Comparison of ENCODE assay signal across 16 cellular contexts in genomic region chr6:19608546-19608945, GRCh38.
DNase-seq lines count a peak whose midpoint lies in the region; ATAC-seq, FAIRE-seq and TF ChIP-seq lines count a peak whose summit lies in the region.
"Had no signal": no experiment of that assay in that cellular context is flagged by ENCODE, and none has a peak within 500 bp of the region (broad histone marks: within the 10 kb centered on the region; RNA-seq: fewer than 3 reads in every experiment).

No MANE protein-coding gene starts in this region.

- H3K36me3 ChIP-seq in GM23338 (ENCODE audit: insufficient read depth) (no peaks in the 10 kb centered on the region), IMR-90 (ENCODE audit: control insufficient read depth, insufficient read depth, low read length) (no peaks in the 10 kb centered on the region), K562 (ENCODE audit: control insufficient read depth, insufficient read depth, low read length) (no peaks in the 10 kb centered on the region)
- H3K36me3 ChIP-seq: HAP-1 had no signal

- TF ChIP-seq EP300 in K562 (IDR thresholded peaks at IDR 0.05; ENCODE audit: low read length) = no peak

- no peak overlapping the region for H3K4ac ChIP-seq in IMR-90 (ENCODE audit: low read depth, low read length)

- DNase-seq in NCI-H2196 (lab: John Stamatoyannopoulos, UW; ENCODE audit: unreplicated experiment) (peak; percentile 5), NCI-H2196 treated with DMSO at 0.1 percent for 48 hours (lab: John Stamatoyannopoulos, UW; ENCODE audit: unreplicated experiment) (no peak), GM23338 (ENCODE audit: low spot score) (no peak), IMR-90 (no peak), K562 (ENCODE audit: extremely low read depth in 1 of 4, low spot score in 3 of 4) (no peak), NK-92 (lab: John Stamatoyannopoulos, UW; ENCODE audit: unreplicated experiment) (no peak), NCI-H82 (lab: John Stamatoyannopoulos, UW) (no peak)
- no peak for DNase-seq in stimulated activated naive CD8-positive, alpha-beta T cell treated with anti-CD3 and anti-CD28 coated beads, Interleukin-15, Interleukin-2, amounts not matched to agents 100 U/mL and 50 U/mL, for 24 hours
- DNase-seq: AML-193; Caco-2; CD4-positive, alpha-beta T cell; GF-D8; KBM-7 had no signal

- H4K91ac ChIP-seq in IMR-90 (ENCODE audit: insufficient read depth, low read depth, low read length) = no peak overlapping the region

- no peak for TF ChIP-seq RAD21 in IMR-90 (IDR thresholded peaks at IDR 0.05; ENCODE audit: low read length)
- no peak for TF ChIP-seq RAD21 in K562 (CRISPR knock-in tag; conservative IDR thresholded peaks at IDR 0.05 in 1 of 2, IDR thresholded peaks at IDR 0.05 in 1 of 2)

- H2AK9ac ChIP-seq in IMR-90 (replicated peaks; ENCODE audit: low read depth, low read length, poor library complexity) = no peak overlapping the region

- BruUV-seq in IMR-90 (replicated peaks; lab: Mats Ljungman, UMichigan) = no TSS peak
- BruUV-seq in K562 (replicated peaks; lab: Mats Ljungman, UMichigan) = no TSS peak

- H2AFZ ChIP-seq in GM23338 = peak overlapping the region; percentile 66; the same call in 1 of the 2 replicates
- no peak overlapping the region for H2AFZ ChIP-seq in IMR-90 (replicated peaks; ENCODE audit: low read length, poor library complexity)
- H2AFZ ChIP-seq in K562 (ENCODE audit: low read depth, low read length) = no peak overlapping the region

- H3K23ac ChIP-seq in IMR-90 (ENCODE audit: low read depth, low read length) = no peak overlapping the region

- WGBS in IMR-90 (ENCODE audit: extremely low coverage in 2 of 2, insufficient read length in 1 of 2), 2 experiments = no CpG with 5 or more reads among the region's 1 CpG
- 0% methylated on average over 1 of the region's 1 CpG for WGBS in K562 (ENCODE audit: insufficient coverage, low coverage, missing lambda C conversion rate)

- H3K9me3 Mint-ChIP-seq in GM23338 = peaks cover 5% of the 10 kb centered on the region; the same call in 1 of the 3 replicates

- no peaks in the 10 kb centered on the region for H3K9me1 ChIP-seq in IMR-90 (ENCODE audit: insufficient read depth, low read length)
- H3K9me1 ChIP-seq in K562 (ENCODE audit: control insufficient read depth, insufficient read depth, low read length) = no peaks in the 10 kb centered on the region

- no peak overlapping the region for H3K56ac ChIP-seq in IMR-90 (ENCODE audit: extremely low read depth, insufficient read depth, low read length)

- FAIRE-seq in K562 (lab: Jason Lieb, UNC) = no peak
- FAIRE-seq: D721Med had no signal

- H3K4me1 Mint-ChIP-seq in GM23338 = peaks cover 4% of the 10 kb centered on the region

- H4K20me1 ChIP-seq in GM23338 (replicated peaks; ENCODE audit: insufficient read depth) = no peaks in the 10 kb centered on the region
- no peaks in the 10 kb centered on the region for H4K20me1 ChIP-seq in IMR-90 (ENCODE audit: insufficient read depth, low read length)
- H4K20me1 ChIP-seq in K562 (replicated peaks; ENCODE audit: control insufficient read depth, insufficient read depth, low read length) = no peaks in the 10 kb centered on the region

- H3K4me1 ChIP-seq in GM23338 (ENCODE audit: insufficient read depth) = no peaks in the 10 kb centered on the region
- H3K4me1 ChIP-seq in IMR-90 (ENCODE audit: control insufficient read depth, insufficient read depth, low read length) = no peaks in the 10 kb centered on the region
- H3K4me1 ChIP-seq in K562 (replicated peaks in 1 of 2; ENCODE audit: control insufficient read depth in 2 of 2, insufficient read depth in 2 of 2, low read length in 2 of 2) = no peaks in the 10 kb centered on the region
- H3K4me1 ChIP-seq: Caco-2, HAP-1 had no signal

- H3K36me3 Mint-ChIP-seq in GM23338 (ENCODE audit: low read depth) = peaks cover 3% of the 10 kb centered on the region; the same call in 2 of the 3 replicates

- no peak overlapping the region for H2BK20ac ChIP-seq in IMR-90 (ENCODE audit: low read depth, low read length)

- H3K14ac ChIP-seq in IMR-90 (replicated peaks; ENCODE audit: low read depth, low read length) = no peak overlapping the region

- H3K18ac ChIP-seq in IMR-90 (ENCODE audit: low read depth, low read length) = no peak overlapping the region

- TF ChIP-seq POLR2A in IMR-90 (IDR thresholded peaks at IDR 0.05; ENCODE audit: low read depth, low read length) (no peak), K562 (conservative IDR thresholded peaks at IDR 0.05) (no peak)

- no peak for TF ChIP-seq CTCF in GM23338 (conservative IDR thresholded peaks at IDR 0.05; ENCODE audit: low read depth in 2 of 2)
- TF ChIP-seq CTCF in IMR-90 (conservative IDR thresholded peaks at IDR 0.05; ENCODE audit: low read depth, low read length) = no peak
- TF ChIP-seq CTCF in K562 (IDR thresholded peaks at IDR 0.05 in 2 of 3, conservative IDR thresholded peaks at IDR 0.05 in 1 of 3; ENCODE audit: insufficient read depth in 2 of 3, low read depth in 1 of 3, low read length in 3 of 3) = no peak

- dilution Hi-C loops in IMR-90 (cut with HindIII; ENCODE audit: low sequenced_read_pairs, unreplicated experiment) = no loop called here

- H2BK15ac ChIP-seq in IMR-90 (ENCODE audit: low read depth, low read length) = no peak overlapping the region

- H4K5ac ChIP-seq in IMR-90 (ENCODE audit: low read depth, low read length) = no peak overlapping the region

- H3K79me2 ChIP-seq in GM23338 (replicated peaks; ENCODE audit: insufficient read depth) (no peaks in the 10 kb centered on the region), K562 (ENCODE audit: control insufficient read depth, insufficient read depth, low read length) (no peaks in the 10 kb centered on the region)

- in situ Hi-C loops in IMR-90 (cut with MboI; ENCODE audit: low sequenced_read_pairs) (no loop called here), K562 (cut with MboI) (no loop called here)

- POLR2A ChIA-PET in IMR-90 (lab: Charles Lee; ENCODE audit: unreplicated experiment) = no interaction called here
- POLR2A ChIA-PET in K562 (lab: Yijun Ruan, JAX) = no interaction called here

- H2BK120ac ChIP-seq in IMR-90 (ENCODE audit: low read depth, low read length) = no peak overlapping the region

- no peak overlapping the region for H3K9ac ChIP-seq in IMR-90 (ENCODE audit: low read depth, low read length)
- no peak overlapping the region for H3K9ac ChIP-seq in K562 (ENCODE audit: insufficient read depth in 1 of 2, low read depth in 2 of 2, low read length in 2 of 2)

- H3K79me1 ChIP-seq in IMR-90 (ENCODE audit: low read depth in 1 of 2, low read length in 2 of 2) = no peaks in the 10 kb centered on the region

- H3K9me3 ChIP-seq in IMR-90 (ENCODE audit: control insufficient read depth, insufficient read depth, low read length) (peaks cover 4% of the 10 kb centered on the region; the same call in 1 of the 2 replicates), K562 (replicated peaks; ENCODE audit: control insufficient read depth, insufficient read depth, low read depth, low read length) (no peaks in the 10 kb centered on the region)
- H3K9me3 ChIP-seq: Caco-2 had no signal

- no peak overlapping the region for H3K27ac ChIP-seq in GM23338 (ENCODE audit: low read depth)
- no peak overlapping the region for H3K27ac ChIP-seq in IMR-90 (ENCODE audit: insufficient read depth, low read length)
- no peak overlapping the region for H3K27ac ChIP-seq in K562 (ENCODE audit: extremely low read depth, low read depth, low read length)
- H3K27ac ChIP-seq: C4-2B had no signal

- CTCF ChIA-PET in IMR-90 (lab: Yijun Ruan, JAX) = no interaction called here
- CTCF ChIA-PET in K562 (lab: Yijun Ruan, JAX; ENCODE audit: low intra/inter-chr PET ratio) = no interaction called here

- H3K4me2 ChIP-seq in GM23338 = no peak overlapping the region
- H3K4me2 ChIP-seq in IMR-90 (ENCODE audit: low read depth, low read length) = no peak overlapping the region
- H3K4me2 ChIP-seq in K562 (ENCODE audit: insufficient read depth, low read length) = no peak overlapping the region

- ATAC-seq in GM23338 = no peak
- no peak for ATAC-seq in IMR-90 (ENCODE audit: low read depth)
- ATAC-seq in K562 = no peak
- no peak for ATAC-seq in stimulated activated naive CD8-positive, alpha-beta T cell treated with anti-CD3 and anti-CD28 coated beads, Interleukin-15, Interleukin-2, amounts not matched to agents 100 U/mL and 50 U/mL, for 24 hours

- peak overlapping the region; percentile 76 for H3K27ac Mint-ChIP-seq in GM23338
- H3K27ac Mint-ChIP-seq: CD4-positive, alpha-beta T cell had no signal

- no peak overlapping the region for H3K4me3 Mint-ChIP-seq in GM23338
- H3K4me3 Mint-ChIP-seq: CD4-positive, alpha-beta T cell had no signal

- H3F3A ChIP-seq in GM23338 (replicated peaks; ENCODE audit: low read depth) = no peaks in the 10 kb centered on the region

- no peak overlapping the region for H3K4me3 ChIP-seq in GM23338
- no peak overlapping the region for H3K4me3 ChIP-seq in IMR-90 (ENCODE audit: insufficient read depth, low read depth, low read length)
- H3K4me3 ChIP-seq in K562 = no peak overlapping the region
- H3K4me3 ChIP-seq: HAP-1 had no signal

- peaks cover 3% of the 10 kb centered on the region for H3K27me3 Mint-ChIP-seq in GM23338 (ENCODE audit: insufficient read depth, low read depth, poor library complexity)
- H3K27me3 Mint-ChIP-seq: CD4-positive, alpha-beta T cell had no signal

- H2AK5ac ChIP-seq in IMR-90 (ENCODE audit: low read depth, low read length) = no peak overlapping the region

- no peaks in the 10 kb centered on the region for H3K27me3 ChIP-seq in GM23338 (ENCODE audit: insufficient read depth)
- H3K27me3 ChIP-seq in IMR-90 (ENCODE audit: control insufficient read depth, insufficient read depth, low read length) = no peaks in the 10 kb centered on the region
- H3K27me3 ChIP-seq in K562 (ENCODE audit: control insufficient read depth in 2 of 2, insufficient read depth in 2 of 2, low read length in 2 of 2) = no peaks in the 10 kb centered on the region

- no peak overlapping the region for H4K8ac ChIP-seq in IMR-90 (ENCODE audit: low read depth in 2 of 2, low read length in 2 of 2)

- intact Hi-C loops in IMR-90 (cut with micrococcal nuclease) = no loop called here
- intact Hi-C loops in K562 (cut with micrococcal nuclease) = no loop called here

- H3K9me2 ChIP-seq in GM23338 (ENCODE audit: insufficient read depth) = 0 out of 2 replicates have a peak, but pooled peaks cover 17% of the 10 kb centered on the region

- no peak overlapping the region for H2BK5ac ChIP-seq in IMR-90 (ENCODE audit: low read depth, low read length, poor library complexity, severe bottlenecking)

TF ChIP-seq in IMR-90, 13 proteins besides CTCF, POLR2A, EP300 and RAD21:
- TF ChIP-seq MAZ (IDR thresholded peaks at IDR 0.05; ENCODE audit: borderline replicate concordance, low read depth, low read length) (no peak), CEBPB (IDR thresholded peaks at IDR 0.05; ENCODE audit: low read depth, low read length) (peak; percentile 34; the same call in 1 of the 2 replicates)
TF ChIP-seq in IMR-90: peak in this region for 1.

TF ChIP-seq in K562, 482 proteins besides CTCF, POLR2A, EP300 and RAD21 (continues in another document):
- peak; percentile 74 for TF ChIP-seq ZSCAN32 (CRISPR knock-in tag; IDR thresholded peaks at IDR 0.05)
- no peak for TF ChIP-seq IFI16 (CRISPR knock-in tag; IDR thresholded peaks at IDR 0.05)
- TF ChIP-seq CEBPB (tag; IDR thresholded peaks at IDR 0.05) = 0 out of 2 replicates have a peak, but pooled peaks have one; percentile 34
